1 cellular context compared by ENCODE assay signal in the genomic region with DNA sequence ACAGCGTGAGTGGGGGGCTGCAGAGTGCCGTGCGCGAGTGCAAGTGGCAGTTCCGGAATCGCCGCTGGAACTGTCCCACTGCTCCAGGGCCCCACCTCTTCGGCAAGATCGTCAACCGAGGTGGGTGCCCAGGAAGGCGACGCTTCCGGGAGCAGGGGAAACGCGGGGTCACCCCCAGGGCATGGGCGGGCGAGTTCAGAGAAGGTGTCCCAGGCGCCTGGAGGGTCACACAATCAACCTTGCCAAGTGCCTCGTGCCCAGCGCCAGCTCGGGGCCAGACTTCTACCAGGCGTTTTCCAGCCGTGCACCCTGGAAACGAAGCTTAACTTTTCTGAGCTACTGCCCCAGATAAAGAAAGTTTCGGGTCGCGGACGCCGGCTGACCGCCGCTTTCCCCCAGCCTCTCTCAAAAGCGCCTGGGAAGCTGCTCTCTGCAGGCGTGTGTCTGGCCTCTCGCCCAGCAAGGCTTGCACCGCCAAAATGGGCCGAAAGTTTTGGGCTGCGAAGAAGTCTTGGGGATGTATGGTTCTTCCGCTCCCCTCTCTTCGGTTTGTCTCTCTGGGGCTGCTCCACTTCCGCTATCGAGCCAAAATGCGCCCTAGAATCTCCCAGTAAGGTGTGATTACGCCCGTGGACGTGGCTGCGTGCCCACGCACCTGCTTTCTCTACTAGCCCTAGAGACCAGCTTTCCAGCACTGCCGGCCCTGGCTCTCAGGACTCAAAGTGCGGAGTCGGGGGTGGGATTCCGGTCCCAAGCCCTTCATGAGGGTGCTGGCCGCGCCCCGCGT.
TF ChIP-seq lines count a peak whose summit lies in the region.

No MANE protein-coding gene starts in this region.

TF ChIP-seq in IMR-90, 13 proteins besides CTCF, POLR2A, EP300 and RAD21:
- TF ChIP-seq CHD1 (IDR thresholded peaks at IDR 0.05; ENCODE audit: low read depth, low read length) (no peak), RFX5 (IDR thresholded peaks at IDR 0.05; ENCODE audit: low read depth, low read length) (no peak), BHLHE40 (IDR thresholded peaks at IDR 0.05; ENCODE audit: low read depth, low read length) (no peak), SMC3 (IDR thresholded peaks at IDR 0.05; ENCODE audit: low read depth, low read length) (no peak), MXI1 (IDR thresholded peaks at IDR 0.05; ENCODE audit: borderline replicate concordance, low read depth, low read length) (no peak), CEBPB (IDR thresholded peaks at IDR 0.05; ENCODE audit: low read depth, low read length) (no peak), RCOR1 (IDR thresholded peaks at IDR 0.05; ENCODE audit: insufficient replicate concordance, low read length) (no peak), FOS (IDR thresholded peaks at IDR 0.05; ENCODE audit: low read depth, low read length) (no peak), MAFK (IDR thresholded peaks at IDR 0.05; ENCODE audit: low read depth, low read length) (no peak), NFE2L2 (IDR thresholded peaks at IDR 0.05; ENCODE audit: low read depth, low read length) (no peak), MAZ (IDR thresholded peaks at IDR 0.05; ENCODE audit: borderline replicate concordance, low read depth, low read length) (no peak)
- TF ChIP-seq, protein P1, sequence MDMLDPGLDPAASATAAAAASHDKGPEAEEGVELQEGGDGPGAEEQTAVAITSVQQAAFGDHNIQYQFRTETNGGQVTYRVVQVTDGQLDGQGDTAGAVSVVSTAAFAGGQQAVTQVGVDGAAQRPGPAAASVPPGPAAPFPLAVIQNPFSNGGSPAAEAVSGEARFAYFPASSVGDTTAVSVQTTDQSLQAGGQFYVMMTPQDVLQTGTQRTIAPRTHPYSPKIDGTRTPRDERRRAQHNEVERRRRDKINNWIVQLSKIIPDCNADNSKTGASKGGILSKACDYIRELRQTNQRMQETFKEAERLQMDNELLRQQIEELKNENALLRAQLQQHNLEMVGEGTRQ (IDR thresholded peaks at IDR 0.05; ENCODE audit: low read depth, low read length), result no peak
- TF ChIP-seq, protein P2, sequence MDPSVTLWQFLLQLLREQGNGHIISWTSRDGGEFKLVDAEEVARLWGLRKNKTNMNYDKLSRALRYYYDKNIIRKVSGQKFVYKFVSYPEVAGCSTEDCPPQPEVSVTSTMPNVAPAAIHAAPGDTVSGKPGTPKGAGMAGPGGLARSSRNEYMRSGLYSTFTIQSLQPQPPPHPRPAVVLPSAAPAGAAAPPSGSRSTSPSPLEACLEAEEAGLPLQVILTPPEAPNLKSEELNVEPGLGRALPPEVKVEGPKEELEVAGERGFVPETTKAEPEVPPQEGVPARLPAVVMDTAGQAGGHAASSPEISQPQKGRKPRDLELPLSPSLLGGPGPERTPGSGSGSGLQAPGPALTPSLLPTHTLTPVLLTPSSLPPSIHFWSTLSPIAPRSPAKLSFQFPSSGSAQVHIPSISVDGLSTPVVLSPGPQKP (IDR thresholded peaks at IDR 0.05; ENCODE audit: borderline replicate concordance, low read depth, low read length), result no peak
